Comparison of ENCODE assay signal across 8 cellular contexts in genomic region chr3:196639517-196640500, GRCh38. TPM values are rescaled to one million over a fixed set of nuclear protein-coding genes. Genes with fewer than 3 reads are reported as not detected.
DNase-seq lines count a peak whose midpoint lies in the region; ATAC-seq and TF ChIP-seq lines count a peak whose summit lies in the region.

TSS of gene NRROS (plus strand) at chr3:196639694. CDS start at chr3:196654540, 14,846 bp downstream.

- peak within 1 kb of the TSS; percentile 94 for H2AFZ ChIP-seq in GM23338

- H3F3A ChIP-seq in GM23338 (replicated peaks; ENCODE audit: low read depth): peaks cover 13% of the 10 kb centered on the region; the same call in 1 of the 2 replicates

- TF ChIP-seq CTCF in GM23338 (conservative IDR thresholded peaks at IDR 0.05; ENCODE audit: low read depth in 2 of 2) (no peak), activated B cell treated with CpG ODN at 0.5 μM for 24 hours (IDR thresholded peaks at IDR 0.05) (no peak)

- H3K36me3 ChIP-seq in GM23338 (ENCODE audit: insufficient read depth): no peaks in the 10 kb centered on the region

- H3K9me3 Mint-ChIP-seq in GM23338 (no peaks in the 10 kb centered on the region), activated B cell treated with CpG ODN at 0.5 μM for 24 hours (no peaks in the 10 kb centered on the region)
- no peaks in the 10 kb centered on the region for H3K9me3 Mint-ChIP-seq in central memory CD8-positive, alpha-beta T cell

- H3K27me3 ChIP-seq in GM23338 (ENCODE audit: insufficient read depth): peaks cover 18% of the 10 kb centered on the region

- peak; percentile 79 for DNase-seq in Daoy (ENCODE audit: low read depth)
- DNase-seq in GM23338 (ENCODE audit: low spot score): peak; percentile 84
- DNase-seq in NCI-H1105 (lab: John Stamatoyannopoulos, UW): peak; percentile 75
- DNase-seq in activated B cell treated with CpG ODN at 0.5 μM for 24 hours: peak; percentile 67
- DNase-seq in central memory CD8-positive, alpha-beta T cell (ENCODE audit: low spot score in 2 of 2): peak; percentile 36 to 43
- DNase-seq in left colon: peak; percentile 75 to 76
- peak; percentile 71 to 77 for DNase-seq in stimulated activated CD4-positive, alpha-beta T cell treated with anti-CD3 and anti-CD28 coated beads, Interleukin-2, amount 100 ng/mL, for 24 hours
- no peak for DNase-seq in kidney glomerular epithelial cell (lab: John Stamatoyannopoulos, UW)

- no peaks in the 10 kb centered on the region for H3K79me2 ChIP-seq in GM23338 (replicated peaks; ENCODE audit: insufficient read depth)

- H3K27ac ChIP-seq in GM23338 (ENCODE audit: low read depth): peak within 1 kb of the TSS; percentile 59; the same call in 1 of the 2 replicates

- POLR2A ChIA-PET in activated B cell treated with CpG ODN at 0.5 μM for 24 hours (lab: Charles Lee): interaction anchor here (0.5 to 7.7 kb wide), 15 partner anchors 8 to 138 kb away, joined by 3 to 176 read pairs (median 7); partner anchors contain the start of genes CEP19, FBXO45, PAK2 and PIGX

- CTCF ChIA-PET in activated B cell treated with CpG ODN at 0.5 μM for 24 hours (lab: Charles Lee): interaction anchor here (1.5 to 3.1 kb wide), 2 partner anchors 30 to 45 kb away, joined by 6 to 22 read pairs; no protein-coding TSS in a partner anchor

- intact Hi-C loops in activated B cell treated with CpG ODN at 0.5 μM for 24 hours (cut with micrococcal nuclease) (loop anchor here (1.0 to 10.0 kb wide), 2 partner anchors 31 to 1955 kb away; partner anchors contain the start of gene FAM43A), left colon (cut with DNase I, micrococcal nuclease) (no loop called here)

- peak within 1 kb of the TSS; percentile 57 for H3K4me3 ChIP-seq in GM23338

- H4K20me1 ChIP-seq in GM23338 (replicated peaks; ENCODE audit: insufficient read depth): no peaks in the 10 kb centered on the region

- no peaks in the 10 kb centered on the region; the same call in 2 of the 3 replicates for H3K36me3 Mint-ChIP-seq in GM23338 (ENCODE audit: low read depth)
- peaks cover 40% of the 10 kb centered on the region for H3K36me3 Mint-ChIP-seq in activated B cell treated with CpG ODN at 0.5 μM for 24 hours (ENCODE audit: low read depth)
- peaks cover 9% of the 10 kb centered on the region for H3K36me3 Mint-ChIP-seq in central memory CD8-positive, alpha-beta T cell (ENCODE audit: insufficient read depth)

- ATAC-seq in GM23338 (peak; percentile 89), activated B cell treated with CpG ODN at 0.5 μM for 24 hours (ENCODE audit: low read depth) (peak; percentile 51), left colon (peak; percentile 87)
- ATAC-seq in central memory CD8-positive, alpha-beta T cell (replicated peaks; ENCODE audit: extremely low read depth, poor library complexity, severe bottlenecking): peak; percentile 55

- H3K4me1 Mint-ChIP-seq in GM23338 (peaks cover 27% of the 10 kb centered on the region), activated B cell treated with CpG ODN at 0.5 μM for 24 hours (peaks cover 78% of the 10 kb centered on the region)
- H3K4me1 Mint-ChIP-seq in central memory CD8-positive, alpha-beta T cell: peaks cover 78% of the 10 kb centered on the region

- H3K4me1 ChIP-seq in GM23338 (ENCODE audit: insufficient read depth): peaks cover 11% of the 10 kb centered on the region

- H3K4me2 ChIP-seq in GM23338: peak within 1 kb of the TSS; percentile 83

- H3K4me3 Mint-ChIP-seq in GM23338: peak within 1 kb of the TSS; percentile 65
- peak within 1 kb of the TSS; percentile 90 for H3K4me3 Mint-ChIP-seq in activated B cell treated with CpG ODN at 0.5 μM for 24 hours
- H3K4me3 Mint-ChIP-seq in central memory CD8-positive, alpha-beta T cell: peak within 1 kb of the TSS; percentile 92

- H3K27me3 Mint-ChIP-seq in GM23338 (ENCODE audit: insufficient read depth, low read depth, poor library complexity): peaks cover 17% of the 10 kb centered on the region
- H3K27me3 Mint-ChIP-seq in activated B cell treated with CpG ODN at 0.5 μM for 24 hours: no peaks in the 10 kb centered on the region
- H3K27me3 Mint-ChIP-seq in central memory CD8-positive, alpha-beta T cell: no peaks in the 10 kb centered on the region

- H3K9me2 ChIP-seq in GM23338 (ENCODE audit: insufficient read depth): no peaks in the 10 kb centered on the region

- H3K27ac Mint-ChIP-seq in GM23338 (no peak within 1 kb of the TSS), activated B cell treated with CpG ODN at 0.5 μM for 24 hours (peak within 1 kb of the TSS; percentile 99)
- peak within 1 kb of the TSS; percentile 91 for H3K27ac Mint-ChIP-seq in central memory CD8-positive, alpha-beta T cell (ENCODE audit: low read depth)

TF ChIP-seq in GM23338, 12 proteins besides CTCF, POLR2A, EP300 and RAD21:
- TF ChIP-seq, protein P1, sequence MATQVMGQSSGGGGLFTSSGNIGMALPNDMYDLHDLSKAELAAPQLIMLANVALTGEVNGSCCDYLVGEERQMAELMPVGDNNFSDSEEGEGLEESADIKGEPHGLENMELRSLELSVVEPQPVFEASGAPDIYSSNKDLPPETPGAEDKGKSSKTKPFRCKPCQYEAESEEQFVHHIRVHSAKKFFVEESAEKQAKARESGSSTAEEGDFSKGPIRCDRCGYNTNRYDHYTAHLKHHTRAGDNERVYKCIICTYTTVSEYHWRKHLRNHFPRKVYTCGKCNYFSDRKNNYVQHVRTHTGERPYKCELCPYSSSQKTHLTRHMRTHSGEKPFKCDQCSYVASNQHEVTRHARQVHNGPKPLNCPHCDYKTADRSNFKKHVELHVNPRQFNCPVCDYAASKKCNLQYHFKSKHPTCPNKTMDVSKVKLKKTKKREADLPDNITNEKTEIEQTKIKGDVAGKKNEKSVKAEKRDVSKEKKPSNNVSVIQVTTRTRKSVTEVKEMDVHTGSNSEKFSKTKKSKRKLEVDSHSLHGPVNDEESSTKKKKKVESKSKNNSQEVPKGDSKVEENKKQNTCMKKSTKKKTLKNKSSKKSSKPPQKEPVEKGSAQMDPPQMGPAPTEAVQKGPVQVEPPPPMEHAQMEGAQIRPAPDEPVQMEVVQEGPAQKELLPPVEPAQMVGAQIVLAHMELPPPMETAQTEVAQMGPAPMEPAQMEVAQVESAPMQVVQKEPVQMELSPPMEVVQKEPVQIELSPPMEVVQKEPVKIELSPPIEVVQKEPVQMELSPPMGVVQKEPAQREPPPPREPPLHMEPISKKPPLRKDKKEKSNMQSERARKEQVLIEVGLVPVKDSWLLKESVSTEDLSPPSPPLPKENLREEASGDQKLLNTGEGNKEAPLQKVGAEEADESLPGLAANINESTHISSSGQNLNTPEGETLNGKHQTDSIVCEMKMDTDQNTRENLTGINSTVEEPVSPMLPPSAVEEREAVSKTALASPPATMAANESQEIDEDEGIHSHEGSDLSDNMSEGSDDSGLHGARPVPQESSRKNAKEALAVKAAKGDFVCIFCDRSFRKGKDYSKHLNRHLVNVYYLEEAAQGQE (IDR thresholded peaks at IDR 0.05; ENCODE audit: unreplicated experiment): no peak
- no peak for TF ChIP-seq EZH2 (IDR thresholded peaks at IDR 0.05; ENCODE audit: low read depth, unreplicated experiment)
- TF ChIP-seq EZH2phosphoT487 (IDR thresholded peaks at IDR 0.05; ENCODE audit: unreplicated experiment): no peak
- no peak for TF ChIP-seq JUNB (IDR thresholded peaks at IDR 0.05; ENCODE audit: unreplicated experiment)
TF ChIP-seq in GM23338: peak in this region for 0.

RNA-seq across cellular contexts. Expression of gene NRROS, which starts in this region (rescaled TPM):
- 2.1 and 2.5 TPM in 2 replicates for total RNA-seq in Daoy (2014; rRNA removed; shearing (Covaris generic))
- 5.9 and 8.5 TPM in 2 replicates for total RNA-seq in GM23338 (2014; rRNA removed; shearing (Covaris generic))
- polyA plus RNA-seq in GM23338 (2016; fragmentation: Nextera tagmentation; extraction: Ambion mirVana): 1.2 and 2.3 TPM in 2 replicates
- total RNA-seq in activated B cell treated with CpG ODN at 0.5 μM for 24 hours (88.5 and 92.4 TPM in 2 replicates), left colon (1 to 10 TPM; 1.3 to 4.0 TPM)
